In genomic region chr2:25125949-25126348, GRCh38 we compare ENCODE assay signal across 31 cellular contexts. TPM values are rescaled to one million over a fixed set of nuclear protein-coding genes. Genes with fewer than 3 reads are reported as not detected.
"Had no signal": no experiment of that assay in that cellular context is flagged by ENCODE, and none has a peak within 500 bp of the region (broad histone marks: within the 10 kb centered on the region; RNA-seq: fewer than 3 reads in every experiment).

No MANE protein-coding gene starts in this region.

- H3K36me3 ChIP-seq: brain microvascular endothelial cell, MG63 had no signal

- H3K27ac ChIP-seq: brain microvascular endothelial cell, WERI-Rb-1 had no signal

- H3K4me3 ChIP-seq: MG63 had no signal

- H3K9me3 ChIP-seq: MG63 had no signal

- H3K27me3 ChIP-seq: brain microvascular endothelial cell, MG63 had no signal

- DNase-seq: activated CD4-positive, alpha-beta memory T cell treated with anti-CD3 and anti-CD28 coated beads for 36 hours; activated CD4-positive, alpha-beta T cell treated with anti-CD3 and anti-CD28 coated beads, Interleukin-2, amount 10 ng/mL, durations not matched to agents 7 days and 5 days; activated CD4-positive, CD25-positive, alpha-beta regulatory T cell; activated CD8-positive, alpha-beta memory T cell treated with anti-CD3 and anti-CD28 coated beads, Interleukin-2, amount 50 U/mL, for 4 hours; activated effector memory CD4-positive, alpha-beta T cell treated with Interleukin-2 at 50 U/mL for 16 hours; activated naive CD4-positive, alpha-beta T cell treated with anti-CD3 and anti-CD28 coated beads, Interleukin-2, amount 50 U/mL, for 16 hours; activated naive CD8-positive, alpha-beta T cell treated with anti-CD3 and anti-CD28 coated beads for 36 hours; activated T-cell treated with anti-CD3 and anti-CD28 coated beads, Interleukin-2, amount 50 U/mL, for 48 hours; amniotic stem cell; brain microvascular endothelial cell; central memory CD4-positive, alpha-beta T cell; Kasumi-1; KBM-7; MG63; NCI-H1048; NCI-H1105 treated with DMSO at 0.1 percent for 48 hours; NCI-H1436; NCI-H1694; NCI-H1930; NCI-H2081 treated with DMSO at 0.1 percent for 48 hours; NCI-H226; NCI-H524 treated with DMSO at 0.1 percent for 48 hours; NCI-H748 treated with DMSO at 0.1 percent for 48 hours; OCI-M1; Right ventricle myocardium superior; SW 1271; T-helper 1 cell; T-helper 2 cell; T-helper 9 cell; WERI-Rb-1 had no signal

RNA-seq across cellular contexts. Expression of gene POMC, which starts 42.4 kb away (rescaled TPM):
- total RNA-seq: NCI-H460 had no signal
